Comparison of ENCODE assay signal across 11 cellular contexts in the genomic region with DNA sequence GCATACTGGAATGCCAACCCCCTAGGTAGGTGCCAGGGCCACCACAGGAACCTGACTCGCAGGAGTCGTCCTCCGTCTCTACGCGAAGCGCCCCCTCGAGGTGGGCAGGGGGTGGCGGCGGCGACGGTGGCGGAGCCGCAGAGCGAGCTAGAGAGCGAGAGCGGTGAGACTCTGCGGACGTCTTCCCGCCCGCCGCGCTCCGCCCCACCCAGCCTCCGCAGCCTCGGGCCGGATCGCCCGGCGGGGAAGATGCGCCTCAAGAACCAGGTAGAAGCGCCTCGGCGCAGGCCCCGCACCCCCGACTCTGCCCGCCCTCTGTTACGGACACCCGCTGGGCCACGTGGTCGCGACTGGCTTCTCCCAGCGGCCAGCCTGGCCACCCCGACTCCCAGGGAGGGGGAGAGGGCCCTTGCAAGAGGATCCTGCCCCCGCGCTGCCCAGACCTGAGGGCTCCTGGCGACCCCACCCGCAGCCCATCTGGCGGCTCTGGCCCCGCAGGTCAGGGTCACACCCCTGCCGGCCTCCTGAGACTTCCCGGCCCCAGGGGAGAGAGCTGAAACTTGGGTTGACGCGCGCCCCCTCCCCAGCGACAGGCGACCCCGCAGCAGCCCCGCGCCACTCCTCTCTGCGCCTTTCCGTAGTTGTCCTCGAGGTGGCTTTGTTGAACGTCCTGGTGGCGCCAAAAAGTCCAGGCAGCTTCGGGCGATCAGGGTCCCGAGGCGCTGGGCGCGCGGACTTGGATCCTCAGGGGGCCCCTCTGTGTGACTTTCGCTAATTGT. TPM values are rescaled to one million over a fixed set of nuclear protein-coding genes. Genes with fewer than 3 reads are reported as not detected.
A peak's percentile ranks its signal among the peaks of the same experiment; 100 is the strongest.
DNase-seq lines count a peak whose midpoint lies in the region; ATAC-seq and TF ChIP-seq lines count a peak whose summit lies in the region.
"Had no signal": no experiment of that assay in that cellular context is flagged by ENCODE, and none has a peak within 500 bp of the region (broad histone marks: within the 10 kb centered on the region; RNA-seq: fewer than 3 reads in every experiment).

No MANE protein-coding gene starts in this region.

- no peak overlapping the region for H3K27ac Mint-ChIP-seq in immature natural killer cell

- H3K9me3 ChIP-seq in HUES64 (ENCODE audit: insufficient read depth, low read depth, low read length) (peaks cover 16% of the 10 kb centered on the region), endocrine pancreas (ENCODE audit: control insufficient read depth, low read length) (no peaks in the 10 kb centered on the region), mucosa of descending colon (no peaks in the 10 kb centered on the region)

- H3K4me3 ChIP-seq in HUES64 (ENCODE audit: low read length) (peak overlapping the region; percentile 44), endocrine pancreas (ENCODE audit: control insufficient read depth, insufficient read depth, low read length) (peak overlapping the region; percentile 77), mucosa of descending colon (no peak overlapping the region)
- H3K4me3 ChIP-seq: lung had no signal

- no peak overlapping the region for H3K27ac ChIP-seq in HUES64 (ENCODE audit: low read depth, low read length)

- peak; percentile 65 for DNase-seq in D341Med (ENCODE audit: low spot score)
- DNase-seq in mucosa of descending colon: peak in 2 of 3 donors; percentile 30 to 47
- DNase-seq in NCI-H2171 (lab: John Stamatoyannopoulos, UW): no peak
- no peak for DNase-seq in immature natural killer cell
- no peak for DNase-seq in mesenteric fat pad (ENCODE audit: low spot score)
- no peak for DNase-seq in activated CD4-positive, alpha-beta T cell treated with anti-CD3 and anti-CD28 coated beads for 1 hour
- DNase-seq: Calu3, NCI-H510A treated with DMSO at 0.1 percent for 48 hours had no signal

- intact Hi-C loops in mucosa of descending colon (cut with DNase I, micrococcal nuclease): no loop called here

- no peak overlapping the region for H3K4me3 Mint-ChIP-seq in immature natural killer cell

- 86% methylated on average over 72 of the region's 72 CpGs for WGBS in HUES64

- ATAC-seq in mucosa of descending colon: no peak

- peaks cover 0 to 15% (median 0%) of the 10 kb centered on the region in 6 donors for H3K9me3 Mint-ChIP-seq in immature natural killer cell

- H3K4me1 ChIP-seq in HUES64 (ENCODE audit: insufficient read depth, low read length) (no peaks in the 10 kb centered on the region; the same call in 1 of the 2 replicates), endocrine pancreas (ENCODE audit: control insufficient read depth, insufficient read depth, low read length) (no peaks in the 10 kb centered on the region), mucosa of descending colon (ENCODE audit: low read depth) (no peaks in the 10 kb centered on the region)

- H3K27me3 ChIP-seq in HUES64 (ENCODE audit: insufficient read depth, low read length) (peaks cover 30% of the 10 kb centered on the region), endocrine pancreas (ENCODE audit: control insufficient read depth, insufficient read depth, low read length) (no peaks in the 10 kb centered on the region)

- peak overlapping the region; percentile 31; the same call in 1 of the 2 replicates for H3K9ac ChIP-seq in HUES64 (ENCODE audit: low read depth, low read length)
- peak overlapping the region; percentile 60 for H3K9ac ChIP-seq in endocrine pancreas (ENCODE audit: control insufficient read depth, insufficient read depth, low read length)

- H3K36me3 Mint-ChIP-seq in immature natural killer cell: no peaks in the 10 kb centered on the region

- no peak for TF ChIP-seq CTCF in mucosa of descending colon (IDR thresholded peaks at IDR 0.05)

- H3K4me1 Mint-ChIP-seq in immature natural killer cell: no peaks in the 10 kb centered on the region

- H3K36me3 ChIP-seq in HUES64 (ENCODE audit: insufficient read depth, low read length): no peaks in the 10 kb centered on the region
- H3K36me3 ChIP-seq in endocrine pancreas (ENCODE audit: control insufficient read depth, insufficient read depth, low read length): no peaks in the 10 kb centered on the region
- no peaks in the 10 kb centered on the region for H3K36me3 ChIP-seq in mucosa of descending colon (ENCODE audit: low read depth)

- peaks cover 7 to 17% (median 13%) of the 10 kb centered on the region in 3 donors for H3K27me3 Mint-ChIP-seq in immature natural killer cell (ENCODE audit: low read depth in 3 of 3)

RNA-seq across cellular contexts. Expression of a gene that starts 24.4 kb away (rescaled TPM):
- polyA plus RNA-seq in HUES64 (2013, experiment 1 of 2): 0.20 TPM
- polyA plus RNA-seq in HUES64 (2013, experiment 2 of 2): 0.25 TPM
- total RNA-seq in mucosa of descending colon (under 1 TPM in 2 of 3 donors, not detected in 1; 0.46 to 0.57 TPM), mesenteric fat pad (0.26 TPM)
- polyA plus RNA-seq in immature natural killer cell: not detected
- total RNA-seq: Calu3 had no signal

Comparison
In these comparisons a context has a peak if more than half of its experiments do, and no peak if none do; other contexts are left out.
1. DNase-seq: peak in D341Med (single experiment) and mucosa of descending colon (2 of 3); none in NCI-H2171 (single experiment), immature natural killer cell (0 of 3), mesenteric fat pad (single experiment) and activated CD4-positive, alpha-beta T cell treated with anti-CD3 and anti-CD28 coated beads for 1 hour (single experiment).